8 cellular contexts compared by ENCODE assay signal in genomic region chr15:90320062-90320884, GRCh38. TPM values are rescaled to one million over a fixed set of nuclear protein-coding genes. Genes with fewer than 3 reads are reported as not detected.
A peak's percentile ranks its signal among the peaks of the same experiment; 100 is the strongest.
DNase-seq lines count a peak whose midpoint lies in the region; ATAC-seq and TF ChIP-seq lines count a peak whose summit lies in the region.

No MANE protein-coding gene starts in this region.

- H3K9me3 ChIP-seq in left lung = no peaks in the 10 kb centered on the region

- H3K4me3 ChIP-seq in left lung = no peak overlapping the region

- TF ChIP-seq CTCF in left lung (IDR thresholded peaks at IDR 0.05) = peak; percentile 97 to 98

- H3K4me1 ChIP-seq in left lung = peaks cover 5 to 19% of the 10 kb centered on the region in 2 donors

- intact Hi-C loops in left lung (cut with DNase I) = loop anchor here in 1 of 2 donors (5.0 kb wide), 1 partner anchor 162 kb away; no protein-coding TSS in a partner anchor

- DNase-seq in 8988T (peak; percentile 55), NCI-H526 (lab: John Stamatoyannopoulos, UW) (peak; percentile 74 to 92), dedifferentiated amniotic fluid mesenchymal stem cell (ENCODE audit: extremely low spot score) (peak; percentile 82), left lung (peak; percentile 83 to 85)
- peak; percentile 57 to 61 for DNase-seq in activated CD4-positive, alpha-beta T cell treated with anti-CD3 and anti-CD28 coated beads for 4 hours
- peak; percentile 67 to 70 for DNase-seq in stimulated activated CD4-positive, alpha-beta T cell treated with anti-CD3 and anti-CD28 coated beads, Interleukin-2, amount 100 ng/mL, for 24 hours

- no peaks in the 10 kb centered on the region for H3K27me3 ChIP-seq in left lung

- H3K27ac ChIP-seq in left lung = no peak overlapping the region

- no peaks in the 10 kb centered on the region for H3K36me3 ChIP-seq in left lung

- ATAC-seq in GM18511 (IDR thresholded peaks at IDR 0.05; ENCODE audit: unreplicated experiment) = peak; percentile 87
- peak; percentile 60 for ATAC-seq in HG03520 (IDR thresholded peaks at IDR 0.05; ENCODE audit: unreplicated experiment)
- ATAC-seq in left lung = peak; percentile 91

RNA-seq across cellular contexts. Expression of gene ZNF774, which starts 31.8 kb away (rescaled TPM):
- total RNA-seq in left lung = 1 to 10 TPM; 3.6 to 5.4 TPM

RNA-seq across cellular contexts. Expression of gene NGRN, which starts 54.8 kb away (rescaled TPM):
- 10 to 100 TPM; 73.1 to 81.9 TPM for total RNA-seq in left lung
